9 cellular contexts compared by ENCODE assay signal in genomic region chr13:39417131-39417530, GRCh38.
DNase-seq lines count a peak whose midpoint lies in the region; ATAC-seq and TF ChIP-seq lines count a peak whose summit lies in the region.
"Had no signal": no experiment of that assay in that cellular context is flagged by ENCODE, and none has a peak within 500 bp of the region (broad histone marks: within the 10 kb centered on the region; RNA-seq: fewer than 3 reads in every experiment).

No MANE protein-coding gene starts in this region.

- no peak overlapping the region for H3K4me3 Mint-ChIP-seq in glutamatergic neuron (ENCODE audit: unreplicated experiment)

- peak; percentile 32 for DNase-seq in SK-N-DZ (ENCODE audit: low spot score)
- peak; percentile 26 for DNase-seq in glutamatergic neuron
- DNase-seq in sigmoid colon: no peak
- DNase-seq in activated CD8-positive, alpha-beta memory T cell treated with anti-CD3 and anti-CD28 coated beads, Interleukin-2, amount 50 U/mL, for 48 hours: no peak
- DNase-seq in T-helper 2 cell: no peak
- DNase-seq: NCI-H446 treated with DMSO at 0.1 percent for 48 hours had no signal

- H3K9me3 ChIP-seq in sigmoid colon: no peaks in the 10 kb centered on the region

- no peak for TF ChIP-seq EP300 in sigmoid colon (IDR thresholded peaks at IDR 0.05)

- H3K27me3 ChIP-seq in sigmoid colon: no peaks in the 10 kb centered on the region

- H3K27ac ChIP-seq in sigmoid colon: peak overlapping the region in 3 of 4 donors; percentile 1 to 38 (median 6)

- TF ChIP-seq CTCF in GM12874 (IDR thresholded peaks at IDR 0.05; ENCODE audit: insufficient read depth, low read depth, low read length) (0 out of 2 replicates have a peak, but pooled peaks have one; percentile 16), glutamatergic neuron (IDR thresholded peaks at IDR 0.05; ENCODE audit: partially characterized antibody, unreplicated experiment) (peak; percentile 51), sigmoid colon (IDR thresholded peaks at IDR 0.05) (no peak)

- H3K27me3 Mint-ChIP-seq in glutamatergic neuron (ENCODE audit: unreplicated experiment): no peaks in the 10 kb centered on the region

- no peak for TF ChIP-seq POLR2A in sigmoid colon (IDR thresholded peaks at IDR 0.05)

- H3K36me3 ChIP-seq in sigmoid colon: no peaks in the 10 kb centered on the region

- H3K9me3 Mint-ChIP-seq in glutamatergic neuron (ENCODE audit: unreplicated experiment): peaks cover 2% of the 10 kb centered on the region

- no peak overlapping the region for H3K27ac Mint-ChIP-seq in glutamatergic neuron (ENCODE audit: unreplicated experiment)

- no peaks in the 10 kb centered on the region for H3K36me3 Mint-ChIP-seq in glutamatergic neuron (ENCODE audit: unreplicated experiment)

- H3K4me1 Mint-ChIP-seq in glutamatergic neuron (ENCODE audit: low read depth, unreplicated experiment): peaks cover 8% of the 10 kb centered on the region

- ATAC-seq in GM19035 (IDR thresholded peaks at IDR 0.05; ENCODE audit: unreplicated experiment) (no peak), HG02870 (IDR thresholded peaks at IDR 0.05; ENCODE audit: unreplicated experiment) (no peak)

- intact Hi-C loops in sigmoid colon (cut with DNase I): no loop called here

- WGBS in sigmoid colon, 2 donors: 67 to 91% methylated on average over 5 of the region's 5 CpGs

- H3K4me3 ChIP-seq in sigmoid colon: no peak overlapping the region

- peaks cover 0 to 30% (median 13%) of the 10 kb centered on the region in 4 donors for H3K4me1 ChIP-seq in sigmoid colon

Comparison
In these comparisons a context has a peak if more than half of its experiments do, and no peak if none do; other contexts are left out.
1. CTCF ChIP-seq: peak in GM12874 (single experiment) and glutamatergic neuron (single experiment); none in sigmoid colon (0 of 4).
2. DNase-seq: peak in SK-N-DZ (single experiment) and glutamatergic neuron (single experiment); none in sigmoid colon (single experiment), activated CD8-positive, alpha-beta memory T cell treated with anti-CD3 and anti-CD28 coated beads, Interleukin-2, amount 50 U/mL, for 48 hours (single experiment) and T-helper 2 cell (0 of 5).